ENCODE assay signal across 1 cellular context in the genomic region with DNA sequence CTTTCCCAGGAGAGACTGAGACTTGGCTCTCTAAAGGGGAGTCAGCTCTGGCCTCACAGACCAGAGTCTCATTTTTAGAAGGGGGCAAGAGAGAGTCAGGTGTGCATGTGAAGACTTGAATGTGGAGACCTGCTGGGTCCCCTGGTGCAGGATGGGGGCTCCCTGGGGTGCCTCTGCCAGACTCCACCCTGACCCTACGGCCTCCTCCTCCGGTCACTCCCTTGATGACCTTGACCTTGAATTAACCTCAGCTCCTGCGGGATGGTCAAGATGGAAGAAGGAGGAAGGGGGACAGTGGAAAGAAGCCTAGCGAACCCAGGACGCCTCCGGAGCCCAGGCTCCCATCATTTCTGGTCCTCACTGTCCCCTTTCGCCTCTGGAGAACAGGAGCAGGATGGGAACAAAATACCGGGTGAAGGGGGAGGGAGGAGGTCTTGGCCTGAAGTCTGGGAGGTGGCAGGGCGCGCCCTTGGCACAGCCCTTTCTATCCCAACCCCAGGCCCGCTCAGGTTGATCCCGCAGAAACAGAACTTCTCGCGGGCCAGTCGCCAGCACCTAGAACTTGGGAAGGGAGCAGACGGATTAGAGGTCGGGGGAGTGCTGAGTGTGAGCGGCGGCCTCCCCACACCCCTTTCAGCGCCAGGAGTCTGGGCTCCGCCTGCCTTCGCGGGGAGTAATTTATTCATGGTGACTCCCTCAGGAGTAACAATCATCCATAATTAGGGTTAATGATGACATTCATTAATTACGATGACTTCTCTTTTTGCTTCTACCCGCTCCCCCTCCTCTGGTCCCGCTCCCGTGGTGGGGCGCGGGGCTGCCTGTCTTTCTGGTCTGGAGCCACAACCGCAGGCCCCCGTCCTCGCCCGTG.
TF ChIP-seq lines count a peak whose summit lies in the region.

No MANE protein-coding gene starts in this region.

TF ChIP-seq in HEK293, 187 proteins besides CTCF, POLR2A, EP300 and RAD21 (continued from another document):
- no peak for TF ChIP-seq HOXA7 (CRISPR knock-in tag; IDR thresholded peaks at IDR 0.05; ENCODE audit: borderline replicate concordance)
- TF ChIP-seq ZNF114 (tag by site-specific recombination; IDR thresholded peaks at IDR 0.05) = no peak
- no peak for TF ChIP-seq ZSCAN18 (tag by site-specific recombination; IDR thresholded peaks at IDR 0.05)
- TF ChIP-seq ZNF843 (tag by site-specific recombination; IDR thresholded peaks at IDR 0.05) = no peak
- TF ChIP-seq, protein P1, sequence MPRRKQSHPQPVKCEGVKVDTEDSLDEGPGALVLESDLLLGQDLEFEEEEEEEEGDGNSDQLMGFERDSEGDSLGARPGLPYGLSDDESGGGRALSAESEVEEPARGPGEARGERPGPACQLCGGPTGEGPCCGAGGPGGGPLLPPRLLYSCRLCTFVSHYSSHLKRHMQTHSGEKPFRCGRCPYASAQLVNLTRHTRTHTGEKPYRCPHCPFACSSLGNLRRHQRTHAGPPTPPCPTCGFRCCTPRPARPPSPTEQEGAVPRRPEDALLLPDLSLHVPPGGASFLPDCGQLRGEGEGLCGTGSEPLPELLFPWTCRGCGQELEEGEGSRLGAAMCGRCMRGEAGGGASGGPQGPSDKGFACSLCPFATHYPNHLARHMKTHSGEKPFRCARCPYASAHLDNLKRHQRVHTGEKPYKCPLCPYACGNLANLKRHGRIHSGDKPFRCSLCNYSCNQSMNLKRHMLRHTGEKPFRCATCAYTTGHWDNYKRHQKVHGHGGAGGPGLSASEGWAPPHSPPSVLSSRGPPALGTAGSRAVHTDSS (tag by site-specific recombination; IDR thresholded peaks at IDR 0.05) = no peak
- TF ChIP-seq SP7 (tag by site-specific recombination; IDR thresholded peaks at IDR 0.05) = no peak
- TF ChIP-seq KLF1 (tag by site-specific recombination; IDR thresholded peaks at IDR 0.05) = peak; percentile 76
- 0 out of 2 replicates have a peak, but pooled peaks have one; percentile 5 for TF ChIP-seq SP2 (tag by site-specific recombination; IDR thresholded peaks at IDR 0.05)
- TF ChIP-seq ZNF274 (IDR thresholded peaks at IDR 0.05; ENCODE audit: low read length) = no peak
- TF ChIP-seq ZNF274 (tag by site-specific recombination; IDR thresholded peaks at IDR 0.05; ENCODE audit: borderline replicate concordance) = no peak
- TF ChIP-seq BCL11A (tag by site-specific recombination; IDR thresholded peaks at IDR 0.05; ENCODE audit: low read depth) = no peak
- TF ChIP-seq ZNF184 (tag by site-specific recombination; IDR thresholded peaks at IDR 0.05) = no peak
- no peak for TF ChIP-seq ZNF785 (tag by site-specific recombination; IDR thresholded peaks at IDR 0.05)
- TF ChIP-seq ZNF544 (tag by site-specific recombination; IDR thresholded peaks at IDR 0.05) = no peak
- TF ChIP-seq ZNF660 (tag by site-specific recombination; IDR thresholded peaks at IDR 0.05) = no peak
